ENCODE assay signal across 18 cellular contexts in genomic region chr5:151146003-151146524, GRCh38. TPM values are rescaled to one million over a fixed set of nuclear protein-coding genes. Genes with fewer than 3 reads are reported as not detected.
DNase-seq lines count a peak whose midpoint lies in the region; TF ChIP-seq lines count a peak whose summit lies in the region.
"Had no signal": no experiment of that assay in that cellular context is flagged by ENCODE, and none has a peak within 500 bp of the region (broad histone marks: within the 10 kb centered on the region; RNA-seq: fewer than 3 reads in every experiment).

No MANE protein-coding gene starts in this region.

- H2BK15ac ChIP-seq in neuronal stem cell (ENCODE audit: low read length), result no peak overlapping the region

- no peaks in the 10 kb centered on the region for H3K27me3 ChIP-seq in neuronal stem cell (ENCODE audit: control insufficient read depth in 3 of 3, insufficient read depth in 3 of 3, low read depth in 1 of 3, low read length in 3 of 3)

- no peaks in the 10 kb centered on the region for H3K9me3 Mint-ChIP-seq in T-helper 2 cell treated with Interferon-gamma antibody and Interleukin-4, amounts not matched to agents 5 μg/mL and 100 μg/mL, for 36 hours
- H3K9me3 Mint-ChIP-seq in IgD-negative memory B cell, result no peaks in the 10 kb centered on the region
- no peaks in the 10 kb centered on the region for H3K9me3 Mint-ChIP-seq in chondrocyte (ENCODE audit: low read depth)

- H3K27me3 Mint-ChIP-seq in T-helper 2 cell treated with Interferon-gamma antibody and Interleukin-4, amounts not matched to agents 5 μg/mL and 100 μg/mL, for 36 hours (ENCODE audit: low read depth), result no peaks in the 10 kb centered on the region
- H3K27me3 Mint-ChIP-seq in IgD-negative memory B cell (no peaks in the 10 kb centered on the region), chondrocyte (ENCODE audit: low read depth) (no peaks in the 10 kb centered on the region)

- H4K8ac ChIP-seq in neuronal stem cell (ENCODE audit: low read depth, low read length), result no peak overlapping the region

- H3K14ac ChIP-seq in neuronal stem cell (ENCODE audit: low read length), result no peak overlapping the region

- H3K4me2 ChIP-seq in neuronal stem cell (ENCODE audit: insufficient read depth, low read length, poor library complexity, severe bottlenecking), result no peak overlapping the region

- no peak overlapping the region for H2BK12ac ChIP-seq in neuronal stem cell (ENCODE audit: low read length)

- peaks cover 5% of the 10 kb centered on the region for H3K79me1 ChIP-seq in neuronal stem cell (ENCODE audit: low read depth, low read length)

- no peak overlapping the region for H2AK5ac ChIP-seq in neuronal stem cell (ENCODE audit: low read depth, low read length)

- H3K4me3 Mint-ChIP-seq in T-helper 2 cell treated with Interferon-gamma antibody and Interleukin-4, amounts not matched to agents 5 μg/mL and 100 μg/mL, for 36 hours, result peak overlapping the region; percentile 37
- peak overlapping the region; percentile 3 to 85 (median 43) for H3K4me3 Mint-ChIP-seq in IgD-negative memory B cell
- no peak overlapping the region for H3K4me3 Mint-ChIP-seq in chondrocyte (ENCODE audit: unreplicated experiment)

- H3K18ac ChIP-seq in neuronal stem cell (ENCODE audit: low read length), result no peak overlapping the region

- no peak overlapping the region for H2AFZ ChIP-seq in neuronal stem cell (ENCODE audit: low read length)

- H3K23ac ChIP-seq in neuronal stem cell (ENCODE audit: low read depth, low read length, poor library complexity), result no peak overlapping the region

- TF ChIP-seq CTCF in chondrocyte (IDR thresholded peaks at IDR 0.05), result no peak
- no peak for TF ChIP-seq CTCF in GM13977 (IDR thresholded peaks at IDR 0.05; ENCODE audit: extremely low read depth, insufficient read depth, missing control alignments)

- H3K4me3 ChIP-seq in neuronal stem cell (ENCODE audit: low read length in 2 of 2), result no peak overlapping the region

- peaks cover 2 to 57% of the 10 kb centered on the region in 2 donors for H3K36me3 ChIP-seq in neuronal stem cell (replicated peaks in 1 of 2; ENCODE audit: control insufficient read depth in 2 of 2, insufficient read depth in 2 of 2, low read length in 2 of 2)
- H3K36me3 ChIP-seq: WERI-Rb-1 had no signal

- no peaks in the 10 kb centered on the region for H3K9me3 ChIP-seq in neuronal stem cell (replicated peaks in 1 of 2; ENCODE audit: control insufficient read depth in 2 of 2, insufficient read depth in 1 of 2, low read depth in 1 of 2, low read length in 2 of 2)

- H3K27ac ChIP-seq in neuronal stem cell (replicated peaks; ENCODE audit: low read length), result no peak overlapping the region
- H3K27ac ChIP-seq: WERI-Rb-1 had no signal

- no peak overlapping the region for H2BK5ac ChIP-seq in neuronal stem cell (ENCODE audit: low read length)

- H3K4ac ChIP-seq in neuronal stem cell (ENCODE audit: low read length), result no peak overlapping the region

- H4K91ac ChIP-seq in neuronal stem cell (ENCODE audit: low read depth, low read length, poor library complexity), result no peak overlapping the region

- DNase-seq in T-helper 2 cell treated with Interferon-gamma antibody and Interleukin-4, amounts not matched to agents 5 μg/mL and 100 μg/mL, for 36 hours (ENCODE audit: low spot score), result no peak
- DNase-seq in T-helper 2 cell, result no peak
- DNase-seq in chondrocyte (ENCODE audit: low spot score), result no peak
- no peak for DNase-seq in neuronal stem cell (ENCODE audit: low spot score)
- DNase-seq in NCI-H82 (lab: John Stamatoyannopoulos, UW), result no peak
- no peak for DNase-seq in GM13977 (ENCODE audit: low spot score)
- DNase-seq in DMS53 (lab: John Stamatoyannopoulos, UW), result no peak
- DNase-seq: 8988T, anterior cingulate cortex, GF-D8, hippocampal formation, left colon, NCI-H2029 treated with DMSO at 0.1 percent for 48 hours, NCI-H524, OCI-M1, substantia nigra, WERI-Rb-1 had no signal

- peak overlapping the region; percentile 34 for H3K9ac ChIP-seq in neuronal stem cell (ENCODE audit: low read depth, low read length, poor library complexity)

- H3K27ac Mint-ChIP-seq in T-helper 2 cell treated with Interferon-gamma antibody and Interleukin-4, amounts not matched to agents 5 μg/mL and 100 μg/mL, for 36 hours, result peak overlapping the region; percentile 49
- H3K27ac Mint-ChIP-seq in IgD-negative memory B cell, result peak overlapping the region; percentile 44 to 90 (median 69)
- peak overlapping the region; percentile 68 for H3K27ac Mint-ChIP-seq in chondrocyte (ENCODE audit: unreplicated experiment)

- in situ Hi-C loops in GM13977 (cut with MboI; ENCODE audit: low pct_unique_long_range_greater_than_20kb, low sequenced_read_pairs, unreplicated experiment), result no loop called here

- peaks cover 70% of the 10 kb centered on the region for H3K4me1 Mint-ChIP-seq in T-helper 2 cell treated with Interferon-gamma antibody and Interleukin-4, amounts not matched to agents 5 μg/mL and 100 μg/mL, for 36 hours (ENCODE audit: low read depth)
- peaks cover 76 to 85% (median 76%) of the 10 kb centered on the region in 3 donors for H3K4me1 Mint-ChIP-seq in IgD-negative memory B cell
- peaks cover 68% of the 10 kb centered on the region for H3K4me1 Mint-ChIP-seq in chondrocyte (ENCODE audit: low read depth)

- no peak overlapping the region for H2BK120ac ChIP-seq in neuronal stem cell (ENCODE audit: low read depth, low read length)

- peaks cover 70% of the 10 kb centered on the region for H3K36me3 Mint-ChIP-seq in T-helper 2 cell treated with Interferon-gamma antibody and Interleukin-4, amounts not matched to agents 5 μg/mL and 100 μg/mL, for 36 hours (ENCODE audit: low read depth)
- H3K36me3 Mint-ChIP-seq in IgD-negative memory B cell, result peaks cover 9% of the 10 kb centered on the region
- peaks cover 26% of the 10 kb centered on the region for H3K36me3 Mint-ChIP-seq in chondrocyte (ENCODE audit: low read depth)

- H3K4me1 ChIP-seq in neuronal stem cell (ENCODE audit: control insufficient read depth in 2 of 2, insufficient read depth in 1 of 2, low read depth in 1 of 2, low read length in 2 of 2), result peaks cover 11 to 15% of the 10 kb centered on the region in 2 donors

RNA-seq across cellular contexts. Expression of gene ANXA6, which starts 11.5 kb away (rescaled TPM):
- polyA plus RNA-seq in IgD-negative memory B cell, result 298 TPM
- 333 to 456 TPM (median 450 TPM) in 3 replicates for total RNA-seq in chondrocyte
- 47.1 TPM for polyA plus RNA-seq in neuronal stem cell (2013, experiment 1 of 2)
- 45.5 TPM for polyA plus RNA-seq in neuronal stem cell (2013, experiment 2 of 2)
